1 cellular context compared by ENCODE assay signal in genomic region chr17:21286066-21286770, GRCh38.
TF ChIP-seq lines count a peak whose summit lies in the region.

No MANE protein-coding gene starts in this region.

TF ChIP-seq in HepG2, 621 proteins besides CTCF, POLR2A, EP300 and RAD21 (continued from another document and continues in another):
- TF ChIP-seq, protein P1, sequence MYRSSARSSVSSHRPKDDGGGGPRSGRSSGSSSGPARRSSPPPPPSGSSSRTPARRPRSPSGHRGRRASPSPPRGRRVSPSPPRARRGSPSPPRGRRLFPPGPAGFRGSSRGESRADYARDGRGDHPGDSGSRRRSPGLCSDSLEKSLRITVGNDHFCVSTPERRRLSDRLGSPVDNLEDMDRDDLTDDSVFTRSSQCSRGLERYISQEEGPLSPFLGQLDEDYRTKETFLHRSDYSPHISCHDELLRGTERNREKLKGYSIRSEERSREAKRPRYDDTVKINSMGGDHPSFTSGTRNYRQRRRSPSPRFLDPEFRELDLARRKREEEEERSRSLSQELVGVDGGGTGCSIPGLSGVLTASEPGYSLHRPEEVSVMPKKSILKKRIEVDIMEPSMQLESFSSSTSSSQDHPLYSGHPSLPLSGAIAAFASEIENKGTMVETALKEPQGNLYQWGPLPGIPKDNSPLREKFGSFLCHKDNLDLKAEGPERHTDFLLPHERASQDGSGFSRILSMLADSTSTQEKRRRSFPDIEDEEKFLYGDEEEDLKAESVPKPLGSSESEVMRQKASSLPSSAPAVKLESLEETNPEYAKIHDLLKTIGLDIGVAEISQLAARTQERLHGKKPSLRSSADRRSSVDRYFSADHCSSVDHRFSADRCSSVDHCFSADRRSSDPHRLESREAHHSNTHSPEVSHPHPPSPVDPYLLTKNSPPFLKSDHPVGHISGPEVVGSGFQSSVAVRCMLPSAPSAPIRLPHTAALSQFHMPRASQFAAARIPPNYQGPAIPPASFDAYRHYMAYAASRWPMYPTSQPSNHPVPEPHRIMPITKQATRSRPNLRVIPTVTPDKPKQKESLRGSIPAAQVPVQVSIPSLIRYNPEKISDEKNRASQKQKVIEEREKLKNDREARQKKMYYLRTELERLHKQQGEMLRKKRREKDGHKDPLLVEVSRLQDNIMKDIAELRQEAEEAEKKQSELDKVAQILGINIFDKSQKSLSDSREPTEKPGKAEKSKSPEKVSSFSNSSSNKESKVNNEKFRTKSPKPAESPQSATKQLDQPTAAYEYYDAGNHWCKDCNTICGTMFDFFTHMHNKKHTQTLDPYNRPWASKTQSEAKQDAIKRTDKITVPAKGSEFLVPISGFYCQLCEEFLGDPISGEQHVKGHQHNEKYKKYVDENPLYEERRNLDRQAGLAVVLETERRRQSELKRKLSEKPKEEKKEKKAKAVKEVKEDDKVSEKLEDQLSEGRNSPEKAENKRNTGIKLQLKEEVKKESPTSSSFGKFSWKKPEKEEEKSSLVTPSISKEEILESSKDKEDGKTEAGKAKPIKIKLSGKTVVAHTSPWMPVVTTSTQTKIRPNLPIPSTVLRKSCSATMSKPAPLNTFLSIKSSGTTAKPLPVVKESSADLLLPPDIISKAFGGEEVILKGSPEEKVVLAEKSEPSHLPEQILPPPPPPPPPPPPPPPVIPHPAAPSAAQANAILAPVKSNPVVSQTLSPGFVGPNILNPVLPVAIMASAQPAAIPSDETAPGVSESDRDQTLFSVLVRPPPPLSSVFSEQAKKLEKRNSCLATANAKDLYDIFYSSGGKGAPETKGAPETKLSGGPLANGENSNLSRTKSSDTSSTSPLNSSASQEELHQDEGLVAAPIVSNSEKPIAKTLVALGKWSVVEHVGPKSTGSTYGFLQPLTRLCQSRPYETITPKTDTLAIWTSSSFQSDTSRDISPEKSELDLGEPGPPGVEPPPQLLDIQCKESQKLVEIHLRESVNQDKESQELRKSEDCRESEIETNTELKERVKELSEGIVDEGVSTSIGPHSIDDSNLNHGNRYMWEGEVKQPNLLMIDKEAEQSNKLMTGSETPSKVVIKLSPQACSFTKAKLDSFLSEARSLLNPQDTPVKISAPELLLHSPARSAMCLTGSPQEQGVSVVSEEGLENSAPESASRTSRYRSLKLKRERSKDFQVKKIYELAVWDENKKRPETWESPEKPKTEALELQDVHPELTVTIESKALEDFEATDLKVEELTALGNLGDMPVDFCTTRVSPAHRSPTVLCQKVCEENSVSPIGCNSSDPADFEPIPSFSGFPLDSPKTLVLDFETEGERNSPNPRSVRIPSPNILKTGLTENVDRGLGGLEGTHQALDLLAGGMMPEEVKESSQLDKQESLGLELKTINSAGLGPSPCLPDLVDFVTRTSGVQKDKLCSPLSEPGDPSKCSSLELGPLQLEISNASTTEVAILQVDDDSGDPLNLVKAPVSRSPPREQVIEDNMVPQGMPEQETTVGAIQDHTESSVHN (CRISPR knock-in tag; IDR thresholded peaks at IDR 0.05), result 0 out of 2 replicates have a peak, but pooled peaks have one; percentile 33
- TF ChIP-seq ARNT2 (CRISPR knock-in tag; IDR thresholded peaks at IDR 0.05; ENCODE audit: low read depth), result no peak
- no peak for TF ChIP-seq ELK4 (CRISPR knock-in tag; IDR thresholded peaks at IDR 0.05; ENCODE audit: borderline replicate concordance)
- TF ChIP-seq ZBTB3 (CRISPR knock-in tag; IDR thresholded peaks at IDR 0.05; ENCODE audit: borderline replicate concordance, low read depth), result no peak
- TF ChIP-seq PCBP1 (IDR thresholded peaks at IDR 0.05; ENCODE audit: borderline replicate concordance, low read depth, low read length), result no peak
- no peak for TF ChIP-seq SMAD1 (CRISPR knock-in tag; IDR thresholded peaks at IDR 0.05; ENCODE audit: borderline replicate concordance, low read depth)
- no peak for TF ChIP-seq GTF3A (CRISPR knock-in tag; conservative IDR thresholded peaks at IDR 0.05)
- no peak for TF ChIP-seq ZNF709 (CRISPR knock-in tag; IDR thresholded peaks at IDR 0.05)
- TF ChIP-seq, protein P2, sequence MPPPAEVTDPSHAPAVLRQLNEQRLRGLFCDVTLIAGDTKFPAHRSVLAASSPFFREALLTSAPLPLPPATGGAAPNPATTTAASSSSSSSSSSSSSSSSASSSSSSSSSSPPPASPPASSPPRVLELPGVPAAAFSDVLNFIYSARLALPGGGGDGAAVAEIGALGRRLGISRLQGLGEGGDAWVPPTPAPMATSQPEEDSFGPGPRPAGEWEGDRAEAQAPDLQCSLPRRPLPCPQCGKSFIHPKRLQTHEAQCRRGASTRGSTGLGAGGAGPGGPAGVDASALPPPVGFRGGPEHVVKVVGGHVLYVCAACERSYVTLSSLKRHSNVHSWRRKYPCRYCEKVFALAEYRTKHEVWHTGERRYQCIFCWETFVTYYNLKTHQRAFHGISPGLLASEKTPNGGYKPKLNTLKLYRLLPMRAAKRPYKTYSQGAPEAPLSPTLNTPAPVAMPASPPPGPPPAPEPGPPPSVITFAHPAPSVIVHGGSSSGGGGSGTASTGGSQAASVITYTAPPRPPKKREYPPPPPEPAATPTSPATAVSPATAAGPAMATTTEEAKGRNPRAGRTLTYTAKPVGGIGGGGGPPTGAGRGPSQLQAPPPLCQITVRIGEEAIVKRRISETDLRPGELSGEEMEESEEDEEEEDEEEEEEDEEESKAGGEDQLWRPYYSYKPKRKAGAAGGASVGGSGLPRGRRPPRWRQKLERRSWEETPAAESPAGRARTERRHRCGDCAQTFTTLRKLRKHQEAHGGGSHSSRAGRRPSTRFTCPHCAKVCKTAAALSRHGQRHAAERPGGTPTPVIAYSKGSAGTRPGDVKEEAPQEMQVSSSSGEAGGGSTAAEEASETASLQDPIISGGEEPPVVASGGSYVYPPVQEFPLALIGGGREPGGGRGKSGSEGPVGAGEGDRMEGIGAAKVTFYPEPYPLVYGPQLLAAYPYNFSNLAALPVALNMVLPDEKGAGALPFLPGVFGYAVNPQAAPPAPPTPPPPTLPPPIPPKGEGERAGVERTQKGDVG (CRISPR knock-in tag; IDR thresholded peaks at IDR 0.05; ENCODE audit: borderline replicate concordance), result no peak
- TF ChIP-seq CREB3 (CRISPR knock-in tag; IDR thresholded peaks at IDR 0.05), result no peak
- TF ChIP-seq, protein P3, sequence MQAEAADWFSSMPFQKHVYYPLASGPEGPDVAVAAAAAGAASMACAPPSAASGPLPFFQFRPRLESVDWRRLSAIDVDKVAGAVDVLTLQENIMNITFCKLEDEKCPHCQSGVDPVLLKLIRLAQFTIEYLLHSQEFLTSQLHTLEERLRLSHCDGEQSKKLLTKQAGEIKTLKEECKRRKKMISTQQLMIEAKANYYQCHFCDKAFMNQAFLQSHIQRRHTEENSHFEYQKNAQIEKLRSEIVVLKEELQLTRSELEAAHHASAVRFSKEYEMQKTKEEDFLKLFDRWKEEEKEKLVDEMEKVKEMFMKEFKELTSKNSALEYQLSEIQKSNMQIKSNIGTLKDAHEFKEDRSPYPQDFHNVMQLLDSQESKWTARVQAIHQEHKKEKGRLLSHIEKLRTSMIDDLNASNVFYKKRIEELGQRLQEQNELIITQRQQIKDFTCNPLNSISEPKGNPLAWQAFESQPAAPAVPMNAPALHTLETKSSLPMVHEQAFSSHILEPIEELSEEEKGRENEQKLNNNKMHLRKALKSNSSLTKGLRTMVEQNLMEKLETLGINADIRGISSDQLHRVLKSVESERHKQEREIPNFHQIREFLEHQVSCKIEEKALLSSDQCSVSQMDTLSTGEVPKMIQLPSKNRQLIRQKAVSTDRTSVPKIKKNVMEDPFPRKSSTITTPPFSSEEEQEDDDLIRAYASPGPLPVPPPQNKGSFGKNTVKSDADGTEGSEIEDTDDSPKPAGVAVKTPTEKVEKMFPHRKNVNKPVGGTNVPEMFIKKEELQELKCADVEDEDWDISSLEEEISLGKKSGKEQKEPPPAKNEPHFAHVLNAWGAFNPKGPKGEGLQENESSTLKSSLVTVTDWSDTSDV (CRISPR knock-in tag; IDR thresholded peaks at IDR 0.05), result no peak
- TF ChIP-seq HNRNPUL1 (IDR thresholded peaks at IDR 0.05; ENCODE audit: low read depth, low read length), result no peak
- no peak for TF ChIP-seq ZNF3 (CRISPR knock-in tag; IDR thresholded peaks at IDR 0.05)
- TF ChIP-seq GPBP1L1 (CRISPR knock-in tag; IDR thresholded peaks at IDR 0.05), result no peak
- TF ChIP-seq, protein P4, sequence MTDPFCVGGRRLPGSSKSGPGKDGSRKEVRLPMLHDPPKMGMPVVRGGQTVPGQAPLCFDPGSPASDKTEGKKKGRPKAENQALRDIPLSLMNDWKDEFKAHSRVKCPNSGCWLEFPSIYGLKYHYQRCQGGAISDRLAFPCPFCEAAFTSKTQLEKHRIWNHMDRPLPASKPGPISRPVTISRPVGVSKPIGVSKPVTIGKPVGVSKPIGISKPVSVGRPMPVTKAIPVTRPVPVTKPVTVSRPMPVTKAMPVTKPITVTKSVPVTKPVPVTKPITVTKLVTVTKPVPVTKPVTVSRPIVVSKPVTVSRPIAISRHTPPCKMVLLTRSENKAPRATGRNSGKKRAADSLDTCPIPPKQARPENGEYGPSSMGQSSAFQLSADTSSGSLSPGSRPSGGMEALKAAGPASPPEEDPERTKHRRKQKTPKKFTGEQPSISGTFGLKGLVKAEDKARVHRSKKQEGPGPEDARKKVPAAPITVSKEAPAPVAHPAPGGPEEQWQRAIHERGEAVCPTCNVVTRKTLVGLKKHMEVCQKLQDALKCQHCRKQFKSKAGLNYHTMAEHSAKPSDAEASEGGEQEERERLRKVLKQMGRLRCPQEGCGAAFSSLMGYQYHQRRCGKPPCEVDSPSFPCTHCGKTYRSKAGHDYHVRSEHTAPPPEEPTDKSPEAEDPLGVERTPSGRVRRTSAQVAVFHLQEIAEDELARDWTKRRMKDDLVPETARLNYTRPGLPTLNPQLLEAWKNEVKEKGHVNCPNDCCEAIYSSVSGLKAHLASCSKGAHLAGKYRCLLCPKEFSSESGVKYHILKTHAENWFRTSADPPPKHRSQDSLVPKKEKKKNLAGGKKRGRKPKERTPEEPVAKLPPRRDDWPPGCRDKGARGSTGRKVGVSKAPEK (CRISPR knock-in tag; IDR thresholded peaks at IDR 0.05; ENCODE audit: borderline replicate concordance), result no peak
- no peak for TF ChIP-seq DNMT1 (CRISPR knock-in tag; IDR thresholded peaks at IDR 0.05)
- TF ChIP-seq ZNF7 (CRISPR knock-in tag; IDR thresholded peaks at IDR 0.05), result no peak
- no peak for TF ChIP-seq ZNF20 (CRISPR knock-in tag; IDR thresholded peaks at IDR 0.05)
- TF ChIP-seq, protein P5, sequence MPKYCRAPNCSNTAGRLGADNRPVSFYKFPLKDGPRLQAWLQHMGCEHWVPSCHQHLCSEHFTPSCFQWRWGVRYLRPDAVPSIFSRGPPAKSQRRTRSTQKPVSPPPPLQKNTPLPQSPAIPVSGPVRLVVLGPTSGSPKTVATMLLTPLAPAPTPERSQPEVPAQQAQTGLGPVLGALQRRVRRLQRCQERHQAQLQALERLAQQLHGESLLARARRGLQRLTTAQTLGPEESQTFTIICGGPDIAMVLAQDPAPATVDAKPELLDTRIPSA (CRISPR knock-in tag; IDR thresholded peaks at IDR 0.05; ENCODE audit: borderline replicate concordance), result no peak
- TF ChIP-seq PITX1 (CRISPR knock-in tag; IDR thresholded peaks at IDR 0.05), result peak; percentile 40; the same call in 1 of the 2 replicates
- TF ChIP-seq JUND (CRISPR knock-in tag; IDR thresholded peaks at IDR 0.05), result peak; percentile 88
- TF ChIP-seq, protein P6, sequence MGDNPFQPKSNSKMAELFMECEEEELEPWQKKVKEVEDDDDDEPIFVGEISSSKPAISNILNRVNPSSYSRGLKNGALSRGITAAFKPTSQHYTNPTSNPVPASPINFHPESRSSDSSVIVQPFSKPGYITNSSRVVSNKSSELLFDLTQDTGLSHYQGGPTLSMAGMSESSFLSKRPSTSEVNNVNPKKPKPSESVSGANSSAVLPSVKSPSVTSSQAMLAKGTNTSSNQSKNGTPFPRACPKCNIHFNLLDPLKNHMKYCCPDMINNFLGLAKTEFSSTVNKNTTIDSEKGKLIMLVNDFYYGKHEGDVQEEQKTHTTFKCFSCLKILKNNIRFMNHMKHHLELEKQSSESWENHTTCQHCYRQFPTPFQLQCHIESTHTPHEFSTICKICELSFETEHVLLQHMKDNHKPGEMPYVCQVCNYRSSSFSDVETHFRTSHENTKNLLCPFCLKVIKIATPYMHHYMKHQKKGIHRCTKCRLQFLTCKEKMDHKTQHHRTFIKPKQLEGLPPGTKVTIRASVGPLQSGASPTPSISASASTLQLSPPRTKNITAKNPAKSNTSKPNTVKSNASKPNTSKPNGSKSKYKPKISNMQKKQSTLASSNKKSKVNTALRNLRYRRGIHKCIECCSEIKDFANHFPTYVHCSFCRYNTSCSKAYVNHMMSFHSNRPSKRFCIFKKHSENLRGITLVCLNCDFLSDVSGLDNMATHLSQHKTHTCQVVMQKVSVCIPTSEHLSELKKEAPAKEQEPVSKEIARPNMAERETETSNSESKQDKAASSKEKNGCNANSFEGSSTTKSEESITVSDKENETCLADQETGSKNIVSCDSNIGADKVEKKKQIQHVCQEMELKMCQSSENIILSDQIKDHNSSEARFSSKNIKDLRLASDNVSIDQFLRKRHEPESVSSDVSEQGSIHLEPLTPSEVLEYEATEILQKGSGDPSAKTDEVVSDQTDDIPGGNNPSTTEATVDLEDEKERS (CRISPR knock-in tag; IDR thresholded peaks at IDR 0.05), result peak; percentile 74; the same call in 1 of the 2 replicates
- no peak for TF ChIP-seq CENPT (CRISPR knock-in tag; IDR thresholded peaks at IDR 0.05; ENCODE audit: low read depth)
- TF ChIP-seq NFYC (CRISPR knock-in tag; IDR thresholded peaks at IDR 0.05), result peak; percentile 45; the same call in 1 of the 2 replicates
- no peak for TF ChIP-seq NFRKB (IDR thresholded peaks at IDR 0.05)
- no peak for TF ChIP-seq HNRNPK (IDR thresholded peaks at IDR 0.05; ENCODE audit: low read depth, low read length, poor library complexity, severe bottlenecking)
- TF ChIP-seq SRSF1 (optimal IDR thresholded peaks at IDR 0.05; ENCODE audit: low read depth, low read length), result no peak
